15 cellular contexts compared by ENCODE assay signal in the genomic region with DNA sequence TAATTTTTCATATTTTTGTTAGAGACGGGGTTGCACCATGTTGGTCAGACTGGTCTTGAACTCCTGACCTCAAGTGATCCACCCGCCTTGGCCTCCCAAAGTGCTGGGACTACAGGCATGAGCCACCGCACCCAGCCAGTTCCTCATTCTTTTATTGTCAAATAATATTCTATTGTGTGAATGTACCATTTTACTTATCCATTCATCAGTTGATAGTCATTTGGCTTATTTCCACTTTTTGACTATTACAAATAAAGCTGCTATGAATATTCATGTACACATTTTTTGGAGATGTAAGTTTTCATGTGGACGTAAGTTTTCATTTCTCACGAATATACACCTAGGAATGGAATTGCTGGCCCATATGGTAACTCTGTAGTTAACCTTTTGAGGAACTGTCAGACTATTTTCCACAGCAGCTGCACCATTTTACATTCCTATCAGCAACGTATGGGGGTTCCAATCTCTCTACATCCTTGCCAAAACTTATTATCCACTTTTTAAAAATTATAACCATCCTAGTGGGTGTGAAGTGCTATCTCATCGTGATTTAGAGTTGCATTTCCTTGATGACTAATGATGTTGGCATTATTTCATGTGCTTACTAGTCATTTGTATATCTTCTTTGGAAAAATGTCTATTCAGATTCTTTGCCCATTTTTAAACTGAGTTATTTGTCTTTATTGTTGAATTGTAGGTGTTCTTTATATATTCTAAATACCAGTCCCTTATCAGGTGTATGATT. TPM values are rescaled to one million over a fixed set of nuclear protein-coding genes. Genes with fewer than 3 reads are reported as not detected.
A peak's percentile ranks its signal among the peaks of the same experiment; 100 is the strongest.
DNase-seq lines count a peak whose midpoint lies in the region; ATAC-seq and TF ChIP-seq lines count a peak whose summit lies in the region.
"Had no signal": no experiment of that assay in that cellular context is flagged by ENCODE, and none has a peak within 500 bp of the region (broad histone marks: within the 10 kb centered on the region; RNA-seq: fewer than 3 reads in every experiment).

No MANE protein-coding gene starts in this region.

- H4K91ac ChIP-seq in mesenchymal stem cell (ENCODE audit: low read length): no peak overlapping the region

- H2AK5ac ChIP-seq in mesenchymal stem cell (ENCODE audit: low read length, severe bottlenecking): no peak overlapping the region

- POLR2A ChIA-PET in PC-3 (lab: Charles Lee; ENCODE audit: unreplicated experiment): no interaction called here

- H3K27ac ChIP-seq in PC-3 (ENCODE audit: low read length): 0 out of 2 replicates have a peak overlapping the region, but pooled peaks have one; percentile 15
- no peak overlapping the region for H3K27ac ChIP-seq in mesenchymal stem cell (ENCODE audit: low read length, poor library complexity, severe bottlenecking)
- H3K27ac ChIP-seq: C4-2B had no signal

- no peaks in the 10 kb centered on the region for H3K9me2 ChIP-seq in PC-3 (replicated peaks; ENCODE audit: low read length)

- H4K20me1 ChIP-seq in PC-3 (ENCODE audit: low read length): no peaks in the 10 kb centered on the region

- CTCF ChIA-PET in PC-3 (lab: Charles Lee): no interaction called here

- H2BK5ac ChIP-seq in mesenchymal stem cell (ENCODE audit: low read depth, low read length, poor library complexity, severe bottlenecking): no peak overlapping the region

- H4K8ac ChIP-seq in mesenchymal stem cell (ENCODE audit: low read length): no peak overlapping the region

- intact Hi-C loops in PC-3 (cut with micrococcal nuclease): no loop called here

- BruUV-seq in PC-3 (replicated peaks; lab: Mats Ljungman, UMichigan): no TSS peak

- no peak overlapping the region for H2BK12ac ChIP-seq in mesenchymal stem cell (ENCODE audit: low read length in 2 of 2)

- ATAC-seq in PC-3: peak; percentile 88
- no peak for ATAC-seq in HG03354 (IDR thresholded peaks at IDR 0.05; ENCODE audit: poor library complexity, severe bottlenecking, unreplicated experiment)
- ATAC-seq in HG02981 (IDR thresholded peaks at IDR 0.05; ENCODE audit: unreplicated experiment): no peak
- no peak for ATAC-seq in HG03571 (IDR thresholded peaks at IDR 0.05; ENCODE audit: unreplicated experiment)
- ATAC-seq in GM21619 (IDR thresholded peaks at IDR 0.05; ENCODE audit: unreplicated experiment): no peak
- ATAC-seq: left ventricle myocardium superior; stimulated activated naive CD8-positive, alpha-beta T cell treated with anti-CD3 and anti-CD28 coated beads, Interleukin-15, amount 100 ng/mL, for 72 hours had no signal

- no peak overlapping the region for H3K9ac ChIP-seq in PC-3 (ENCODE audit: low read length)
- H3K9ac ChIP-seq in mesenchymal stem cell (ENCODE audit: low read length): peak overlapping the region; percentile 46

- no peak overlapping the region for H3K23ac ChIP-seq in mesenchymal stem cell (ENCODE audit: low read length in 2 of 2)

- H3K4me2 ChIP-seq in PC-3 (ENCODE audit: low read length) (no peak overlapping the region), mesenchymal stem cell (ENCODE audit: low read length, poor library complexity, severe bottlenecking) (no peak overlapping the region)

- H3K79me2 ChIP-seq in PC-3 (ENCODE audit: low read length): no peaks in the 10 kb centered on the region; the same call in 1 of the 2 replicates

- no peak overlapping the region for H3K4ac ChIP-seq in mesenchymal stem cell (ENCODE audit: low read depth in 1 of 2, low read length in 2 of 2)

- H3K4me1 ChIP-seq in PC-3 (ENCODE audit: insufficient read depth, low read length): peaks cover 15% of the 10 kb centered on the region
- no peaks in the 10 kb centered on the region for H3K4me1 ChIP-seq in mesenchymal stem cell (ENCODE audit: control insufficient read depth, insufficient read depth, low read depth, low read length)

- H3K27me3 ChIP-seq in PC-3 (ENCODE audit: low read length): no peaks in the 10 kb centered on the region
- no peaks in the 10 kb centered on the region for H3K27me3 ChIP-seq in mesenchymal stem cell (ENCODE audit: control insufficient read depth in 1 of 2, insufficient read depth in 1 of 2, low read length in 2 of 2)

- H3K14ac ChIP-seq in mesenchymal stem cell (ENCODE audit: low read length in 2 of 2): no peak overlapping the region

- 98% methylated on average over 3 of the region's 7 CpGs for WGBS in mesenchymal stem cell

- no peak overlapping the region for H2BK15ac ChIP-seq in mesenchymal stem cell (ENCODE audit: low read depth, poor library complexity, severe bottlenecking)

- H3K36me3 ChIP-seq in PC-3 (ENCODE audit: low read depth, low read length) (peaks cover 44% of the 10 kb centered on the region), mesenchymal stem cell (ENCODE audit: control insufficient read depth in 1 of 2, insufficient read depth in 2 of 2, low read depth in 1 of 2, low read length in 2 of 2) (peaks cover 12 to 14% of the 10 kb centered on the region in 2 experiments)

- H3F3A ChIP-seq in PC-3 (ENCODE audit: low read length, unreplicated experiment): no peaks in the 10 kb centered on the region

- TF ChIP-seq CTCF in PC-3 (conservative IDR thresholded peaks at IDR 0.05; ENCODE audit: low read depth, low read length): no peak

- peak; percentile 71 for DNase-seq in EL
- peak; percentile 85 for DNase-seq in PC-3
- DNase-seq in dermis blood vessel endothelial cell: peak; percentile 34
- peak; percentile 37 for DNase-seq in mesenchymal stem cell
- DNase-seq: activated B cell treated with CpG ODN at 0.5 μM for 24 hours; amniotic stem cell; effector CD4-positive, alpha-beta T cell; GF-D8; left ventricle myocardium superior; stimulated activated naive CD8-positive, alpha-beta T cell treated with anti-CD3 and anti-CD28 coated beads, Interleukin-15, amount 100 ng/mL, for 72 hours had no signal

- H2AFZ ChIP-seq in PC-3 (ENCODE audit: low read length) (no peak overlapping the region), mesenchymal stem cell (ENCODE audit: low read depth, low read length) (no peak overlapping the region)

- H3K9me3 ChIP-seq in PC-3 (ENCODE audit: low read length): peaks cover 6% of the 10 kb centered on the region
- H3K9me3 ChIP-seq in mesenchymal stem cell (ENCODE audit: control insufficient read depth, low read length): peaks cover 23% of the 10 kb centered on the region

- peaks cover 5% of the 10 kb centered on the region for H3K79me1 ChIP-seq in mesenchymal stem cell (replicated peaks; ENCODE audit: low read length, poor library complexity, severe bottlenecking)

- H3K18ac ChIP-seq in mesenchymal stem cell (ENCODE audit: low read depth in 1 of 2, low read length in 2 of 2): no peak overlapping the region

- no peak overlapping the region for H3K4me3 ChIP-seq in PC-3 (ENCODE audit: low read length)
- H3K4me3 ChIP-seq in mesenchymal stem cell (ENCODE audit: insufficient read depth in 1 of 2, low read depth in 1 of 2, low read length in 2 of 2): no peak overlapping the region

- no peak overlapping the region for H2BK120ac ChIP-seq in mesenchymal stem cell (ENCODE audit: low read depth, low read length)

RNA-seq across cellular contexts. Expression of gene PACC1, which starts 12.7 kb away (rescaled TPM):
- total RNA-seq in PC-3 (2014; rRNA removed) (18.7 and 37.5 TPM in 2 replicates), dermis blood vessel endothelial cell (8.5 and 10.6 TPM in 2 replicates)
- polyA plus RNA-seq in mesenchymal stem cell (2013, experiment 1 of 2): 5.6 TPM
- polyA plus RNA-seq in mesenchymal stem cell (2013, experiment 2 of 2): 5.9 TPM

RNA-seq across cellular contexts. Expression of gene NENF, which starts 30.7 kb away (rescaled TPM):
- total RNA-seq in PC-3 (2014; rRNA removed): 153 and 161 TPM in 2 replicates
- total RNA-seq in dermis blood vessel endothelial cell: 11.6 and 15.7 TPM in 2 replicates
- 44.7 TPM for polyA plus RNA-seq in mesenchymal stem cell (2013, experiment 1 of 2)
- 49.2 TPM for polyA plus RNA-seq in mesenchymal stem cell (2013, experiment 2 of 2)

Comparison
In these comparisons a context has a peak if more than half of its experiments do, and no peak if none do; other contexts are left out.
1. DNase-seq: peak in every context shown above with its lines; median percentile 85 in PC-3; 71 in EL; 37 in mesenchymal stem cell; 34 in dermis blood vessel endothelial cell.